Comparison of ENCODE assay signal across 6 cellular contexts in genomic region chrX:110665223-110665622, GRCh38.
"Had no signal": no experiment of that assay in that cellular context is flagged by ENCODE, and none has a peak within 500 bp of the region (broad histone marks: within the 10 kb centered on the region; RNA-seq: fewer than 3 reads in every experiment).

No MANE protein-coding gene starts in this region.

- DNase-seq: activated CD4-positive, alpha-beta T cell treated with anti-CD3 and anti-CD28 coated beads, Interleukin-2, amount 50 U/mL, for 1 hour; activated naive CD8-positive, alpha-beta T cell treated with anti-CD3 and anti-CD28 coated beads, Interleukin-2, amount 10 ng/mL, durations not matched to agents 7 days and 5 days; stimulated activated CD4-positive, alpha-beta T cell treated with anti-CD3 and anti-CD28 coated beads, Interleukin-4, amount 100 ng/mL, for 1 hour; SW 1271; uterus had no signal

- ATAC-seq: activated CD4-positive, CD25-positive, alpha-beta regulatory T cell treated with anti-CD3 and anti-CD28 coated beads, Interleukin-2, amount 50 U/mL, for 24 hours had no signal
